Comparison of ENCODE assay signal across 25 cellular contexts in genomic region chr6:7432391-7433207, GRCh38. TPM values are rescaled to one million over a fixed set of nuclear protein-coding genes. Genes with fewer than 3 reads are reported as not detected.
DNase-seq lines count a peak whose midpoint lies in the region; ATAC-seq lines count a peak whose summit lies in the region.
"Had no signal": no experiment of that assay in that cellular context is flagged by ENCODE, and none has a peak within 500 bp of the region (broad histone marks: within the 10 kb centered on the region; RNA-seq: fewer than 3 reads in every experiment).

No MANE protein-coding gene starts in this region.

- H3K9me3 Mint-ChIP-seq in activated naive CD8-positive, alpha-beta T cell treated with anti-CD3 and anti-CD28 coated beads, Interleukin-2, amount 50 U/mL, for 24 hours, result peaks cover 4% of the 10 kb centered on the region
- H3K9me3 Mint-ChIP-seq in naive thymus-derived CD8-positive, alpha-beta T cell, result peaks cover 0 to 15% (median 8%) of the 10 kb centered on the region in 9 donors
- H3K9me3 Mint-ChIP-seq: WTC11 had no signal

- H3K27me3 ChIP-seq in adipocyte (replicated peaks; ENCODE audit: control insufficient read depth, insufficient read depth, low read length) (no peaks in the 10 kb centered on the region), mucosa of stomach (ENCODE audit: control insufficient read depth, insufficient read depth, low read length) (no peaks in the 10 kb centered on the region)
- H3K27me3 ChIP-seq: adrenal gland had no signal

- H3K27ac Mint-ChIP-seq in activated naive CD8-positive, alpha-beta T cell treated with anti-CD3 and anti-CD28 coated beads, Interleukin-2, amount 50 U/mL, for 24 hours, result no peak overlapping the region
- H3K27ac Mint-ChIP-seq in naive thymus-derived CD8-positive, alpha-beta T cell, result no peak overlapping the region
- H3K27ac Mint-ChIP-seq: CD8-positive, alpha-beta T cell; progenitor cell of endocrine pancreas; WTC11 had no signal

- POLR2A ChIA-PET in naive thymus-derived CD8-positive, alpha-beta T cell (lab: Charles Lee), result no interaction called here

- DNase-seq in AG08395 (ENCODE audit: low spot score) (peak; percentile 36), EH (ENCODE audit: low read depth) (peak; percentile 38), adipocyte (ENCODE audit: low read depth) (no peak), NCI-H1048 (lab: John Stamatoyannopoulos, UW) (no peak)
- DNase-seq in activated naive CD8-positive, alpha-beta T cell treated with anti-CD3 and anti-CD28 coated beads, Interleukin-2, amount 50 U/mL, for 24 hours, result no peak
- DNase-seq in activated T-cell treated with anti-CD3 and anti-CD28 coated beads, Interleukin-2, amount 50 U/mL, for 1 hour, result no peak
- DNase-seq in naive thymus-derived CD8-positive, alpha-beta T cell, result no peak
- DNase-seq: CD8-positive, alpha-beta T cell; dermis blood vessel endothelial cell; GDM1; HCEC 1CT; head of caudate nucleus; NCI-H2107; NCI-H526 treated with DMSO at 0.1 percent for 48 hours; stimulated activated CD4-positive, alpha-beta T cell treated with anti-CD3 and anti-CD28 coated beads, Interleukin-4, amount 100 ng/mL, for 1 hour; stimulated activated naive CD4-positive, alpha-beta T cell treated with Interleukin-2 at 50 U/mL for 16 hours; T1000 had no signal

- H3K4me1 ChIP-seq in adipocyte (ENCODE audit: control insufficient read depth, insufficient read depth, low read length) (no peaks in the 10 kb centered on the region), mucosa of stomach (ENCODE audit: control insufficient read depth, insufficient read depth, low read length) (peaks cover 18% of the 10 kb centered on the region)
- H3K4me1 ChIP-seq: adrenal gland had no signal

- H3K36me3 Mint-ChIP-seq in activated naive CD8-positive, alpha-beta T cell treated with anti-CD3 and anti-CD28 coated beads, Interleukin-2, amount 50 U/mL, for 24 hours (ENCODE audit: low read depth), result no peaks in the 10 kb centered on the region
- peaks cover 0 to 19% (median 5%) of the 10 kb centered on the region in 3 donors for H3K36me3 Mint-ChIP-seq in naive thymus-derived CD8-positive, alpha-beta T cell
- H3K36me3 Mint-ChIP-seq: WTC11 had no signal

- no peaks in the 10 kb centered on the region for H3K9me3 ChIP-seq in adipocyte (ENCODE audit: control insufficient read depth, low read length)
- no peaks in the 10 kb centered on the region for H3K9me3 ChIP-seq in mucosa of stomach (ENCODE audit: control insufficient read depth, low read length)
- H3K9me3 ChIP-seq: adrenal gland, thoracic aorta had no signal

- H3K27me3 Mint-ChIP-seq in activated naive CD8-positive, alpha-beta T cell treated with anti-CD3 and anti-CD28 coated beads, Interleukin-2, amount 50 U/mL, for 24 hours, result peaks cover 3% of the 10 kb centered on the region
- peaks cover 0 to 26% (median 8%) of the 10 kb centered on the region in 5 donors for H3K27me3 Mint-ChIP-seq in naive thymus-derived CD8-positive, alpha-beta T cell
- H3K27me3 Mint-ChIP-seq: progenitor cell of endocrine pancreas had no signal

- H3K36me3 ChIP-seq in adipocyte (ENCODE audit: control insufficient read depth, insufficient read depth, low read length, severe bottlenecking) (no peaks in the 10 kb centered on the region), mucosa of stomach (ENCODE audit: control insufficient read depth, insufficient read depth, low read length) (no peaks in the 10 kb centered on the region)
- H3K36me3 ChIP-seq: adrenal gland, thoracic aorta had no signal

- no peak overlapping the region for H3K4me3 Mint-ChIP-seq in activated naive CD8-positive, alpha-beta T cell treated with anti-CD3 and anti-CD28 coated beads, Interleukin-2, amount 50 U/mL, for 24 hours
- no peak overlapping the region for H3K4me3 Mint-ChIP-seq in naive thymus-derived CD8-positive, alpha-beta T cell
- H3K4me3 Mint-ChIP-seq: CD8-positive, alpha-beta T cell; WTC11 had no signal

- H3K4me1 Mint-ChIP-seq in activated naive CD8-positive, alpha-beta T cell treated with anti-CD3 and anti-CD28 coated beads, Interleukin-2, amount 50 U/mL, for 24 hours, result peaks cover 3% of the 10 kb centered on the region
- H3K4me1 Mint-ChIP-seq in naive thymus-derived CD8-positive, alpha-beta T cell, result peaks cover 0 to 11% (median 2%) of the 10 kb centered on the region in 4 donors

- no peak overlapping the region for H3K9ac ChIP-seq in adipocyte (ENCODE audit: low read length)
- peak overlapping the region; percentile 41 for H3K9ac ChIP-seq in mucosa of stomach (ENCODE audit: low read length)
- H3K9ac ChIP-seq: KMS-11 had no signal

- H3K4me3 ChIP-seq in adipocyte (ENCODE audit: low read length) (peak overlapping the region; percentile 21), mucosa of stomach (ENCODE audit: low read length) (no peak overlapping the region)
- H3K4me3 ChIP-seq: adrenal gland, thoracic aorta had no signal

- no peak for ATAC-seq in activated naive CD8-positive, alpha-beta T cell treated with anti-CD3 and anti-CD28 coated beads, Interleukin-2, amount 50 U/mL, for 24 hours
- ATAC-seq in naive thymus-derived CD8-positive, alpha-beta T cell, result no peak
- ATAC-seq: CD8-positive, alpha-beta T cell; Right ventricle myocardium inferior had no signal

RNA-seq across cellular contexts. Expression of gene RIOK1, which starts 43.0 kb away (rescaled TPM):
- 10 to 100 TPM; 29.9 to 30.4 TPM for total RNA-seq in naive thymus-derived CD8-positive, alpha-beta T cell
- 10 to 100 TPM; 18.1 to 24.4 (median 20.2) TPM for polyA plus RNA-seq in naive thymus-derived CD8-positive, alpha-beta T cell

RNA-seq across cellular contexts. Expression of gene CAGE1, which starts 43.1 kb away (rescaled TPM):
- under 1 TPM; 0.16 to 0.63 TPM for total RNA-seq in naive thymus-derived CD8-positive, alpha-beta T cell
- not detected for polyA plus RNA-seq in naive thymus-derived CD8-positive, alpha-beta T cell
- total RNA-seq: progenitor cell of endocrine pancreas, thoracic aorta had no signal
- polyA plus RNA-seq: adrenal gland, neural cell had no signal

Comparison
In these comparisons a context has a peak if more than half of its experiments do, and no peak if none do; other contexts are left out.
1. DNase-seq: peak in AG08395 (single experiment) and EH (single experiment); none in adipocyte (single experiment), activated naive CD8-positive, alpha-beta T cell treated with anti-CD3 and anti-CD28 coated beads, Interleukin-2, amount 50 U/mL, for 24 hours (single experiment), activated T-cell treated with anti-CD3 and anti-CD28 coated beads, Interleukin-2, amount 50 U/mL, for 1 hour (single experiment), naive thymus-derived CD8-positive, alpha-beta T cell (0 of 10) and NCI-H1048 (single experiment).